25 cellular contexts compared by ENCODE assay signal in genomic region chr6:53174996-53175395, GRCh38. TPM values are rescaled to one million over a fixed set of nuclear protein-coding genes. Genes with fewer than 3 reads are reported as not detected.
"Had no signal": no experiment of that assay in that cellular context is flagged by ENCODE, and none has a peak within 500 bp of the region (broad histone marks: within the 10 kb centered on the region; RNA-seq: fewer than 3 reads in every experiment).

No MANE protein-coding gene starts in this region.

- H3K36me3 Mint-ChIP-seq: activated naive CD4-positive, alpha-beta T cell treated with anti-CD3 and anti-CD28 coated beads, Interleukin-2, amount 50 U/mL, for 72 hours; T-cell had no signal

- H3K4me1 Mint-ChIP-seq: activated T-helper 17 cell treated with anti-CD3 and anti-CD28 coated beads, Interleukin-2, amount 50 U/mL, for 72 hours; endodermal cell had no signal

- H3K4me1 ChIP-seq: colonic mucosa, esophagus squamous epithelium, gastrocnemius medialis had no signal

- H3K27me3 ChIP-seq: colonic mucosa, esophagus squamous epithelium, gastrocnemius medialis, upper lobe of left lung had no signal

- H3K9me3 ChIP-seq: colonic mucosa, esophagus squamous epithelium, gastrocnemius medialis, upper lobe of left lung had no signal

- FAIRE-seq: astrocyte, bronchial epithelial cell, TTC549 had no signal

- DNase-seq: activated CD4-positive, alpha-beta T cell treated with anti-CD3 and anti-CD28 coated beads for 1 hour; activated CD4-positive, alpha-beta T cell treated with anti-CD3 and anti-CD28 coated beads, Interleukin-2, amount 50 U/mL, for 1 hour; activated T-cell treated with anti-CD3 and anti-CD28 coated beads, Interleukin-2, amount 50 U/mL, for 1 hour; colonic mucosa; endodermal cell; esophagus squamous epithelium; gastrocnemius medialis; hippocampal formation; kidney glomerular epithelial cell; left ventricle myocardium superior; mammary epithelial cell; nucleus accumbens; retina; stimulated activated CD4-positive, alpha-beta T cell treated with anti-CD3 and anti-CD28 coated beads, Interleukin-4, amount 100 ng/mL, for 1 hour; stimulated activated naive CD4-positive, alpha-beta T cell; T-cell; upper lobe of left lung had no signal

- ATAC-seq: activated naive CD4-positive, alpha-beta T cell treated with anti-CD3 and anti-CD28 coated beads, Interleukin-2, amount 50 U/mL, for 72 hours; activated T-helper 17 cell treated with anti-CD3 and anti-CD28 coated beads, Interleukin-2, amount 50 U/mL, for 72 hours; gastrocnemius medialis; left ventricle myocardium superior; T-cell had no signal

- H3K4me3 Mint-ChIP-seq: activated T-helper 17 cell treated with anti-CD3 and anti-CD28 coated beads, Interleukin-2, amount 50 U/mL, for 72 hours; endodermal cell; T-cell; T-helper 2 cell treated with Interferon-gamma antibody and Interleukin-4, amounts not matched to agents 5 μg/mL and 100 μg/mL, for 36 hours had no signal

- H3K27me3 Mint-ChIP-seq: activated T-helper 17 cell treated with anti-CD3 and anti-CD28 coated beads, Interleukin-2, amount 50 U/mL, for 72 hours; T-cell had no signal

- H3K36me3 ChIP-seq: colonic mucosa, esophagus squamous epithelium, gastrocnemius medialis, upper lobe of left lung had no signal

- H3K9me3 Mint-ChIP-seq: activated naive CD4-positive, alpha-beta T cell treated with anti-CD3 and anti-CD28 coated beads, Interleukin-2, amount 50 U/mL, for 72 hours; activated T-helper 17 cell treated with anti-CD3 and anti-CD28 coated beads, Interleukin-2, amount 50 U/mL, for 72 hours; endodermal cell; T-cell; T-helper 2 cell treated with Interferon-gamma antibody and Interleukin-4, amounts not matched to agents 5 μg/mL and 100 μg/mL, for 36 hours had no signal

- H3K27ac Mint-ChIP-seq: activated naive CD4-positive, alpha-beta T cell treated with anti-CD3 and anti-CD28 coated beads, Interleukin-2, amount 50 U/mL, for 72 hours; activated T-helper 17 cell treated with anti-CD3 and anti-CD28 coated beads, Interleukin-2, amount 50 U/mL, for 72 hours; endodermal cell; progenitor cell of endocrine pancreas; T-cell; T-helper 2 cell treated with Interferon-gamma antibody and Interleukin-4, amounts not matched to agents 5 μg/mL and 100 μg/mL, for 36 hours had no signal

- H3K27ac ChIP-seq: colonic mucosa, esophagus squamous epithelium, gastrocnemius medialis, upper lobe of left lung had no signal

- H3K4me3 ChIP-seq: colonic mucosa, esophagus squamous epithelium, gastrocnemius medialis, upper lobe of left lung had no signal

RNA-seq across cellular contexts. Expression of gene GCM1, which starts 26.4 kb away (rescaled TPM):
- total RNA-seq: astrocyte, bronchial epithelial cell, colonic mucosa, endodermal cell, gastrocnemius medialis, left ventricle myocardium superior, mammary epithelial cell, myocyte, progenitor cell of endocrine pancreas had no signal
